23 cellular contexts compared by ENCODE assay signal in genomic region chr6:25249133-25249532, GRCh38.
"Had no signal": no experiment of that assay in that cellular context is flagged by ENCODE, and none has a peak within 500 bp of the region (broad histone marks: within the 10 kb centered on the region; RNA-seq: fewer than 3 reads in every experiment).

No MANE protein-coding gene starts in this region.

- H3K27me3 Mint-ChIP-seq: progenitor cell of endocrine pancreas had no signal

- H3K4me1 ChIP-seq: esophagus muscularis mucosa, left ventricle myocardium inferior, lower lobe of right lung, pancreas, upper lobe of right lung, vagina had no signal

- ATAC-seq: lower lobe of right lung; natural killer cell; pancreas; right cardiac atrium; stimulated activated memory B cell treated with anti-CD40 and anti-IgM and Interleukin-4, amounts not matched to agents 10 μg/mL and 1 μg/mL and 100 μg/mL, for 72 hours; upper lobe of right lung had no signal

- H3K27me3 ChIP-seq: esophagus muscularis mucosa, pancreas, tibial artery, upper lobe of right lung, vagina had no signal

- H3K27ac ChIP-seq: dorsolateral prefrontal cortex, epithelial cell of prostate, esophagus muscularis mucosa, left ventricle myocardium inferior, lower lobe of right lung, pancreas, tibial artery, upper lobe of right lung, vagina had no signal

- DNase-seq: cortex of kidney; dorsolateral prefrontal cortex; effector memory CD4-positive, alpha-beta T cell; immature natural killer cell; left ventricle myocardium inferior; lower lobe of right lung; natural killer cell; pancreas; right cardiac atrium; stimulated activated CD4-positive, alpha-beta T cell treated with anti-CD3 and anti-CD28 coated beads, Interleukin-4, amount 100 ng/mL, for 1 hour; tibial artery; upper lobe of right lung had no signal

- FAIRE-seq: keratinocyte had no signal

- H3K9me3 Mint-ChIP-seq: immature natural killer cell; memory B cell; mesothelial cell of epicardium; natural killer cell; stimulated activated memory B cell treated with anti-CD40 and anti-IgM and Interleukin-4, amounts not matched to agents 10 μg/mL and 1 μg/mL and 100 μg/mL, for 72 hours; stimulated activated naive CD8-positive, alpha-beta T cell treated with anti-CD3 and anti-CD28 coated beads, Interleukin-15, Interleukin-2, amounts not matched to agents 100 ng/mL and 50 ng/mL, for 24 hours had no signal

- H3K4me3 ChIP-seq: dorsolateral prefrontal cortex, esophagus muscularis mucosa, left ventricle myocardium inferior, lower lobe of right lung, pancreas, smooth muscle cell, tibial artery, upper lobe of right lung, vagina had no signal

- H3K36me3 ChIP-seq: esophagus muscularis mucosa, left ventricle myocardium inferior, lower lobe of right lung, pancreas, tibial artery, upper lobe of right lung, vagina had no signal

- H3K27ac Mint-ChIP-seq: immature natural killer cell; memory B cell; mesothelial cell of epicardium; natural killer cell; progenitor cell of endocrine pancreas; stimulated activated memory B cell treated with anti-CD40 and anti-IgM and Interleukin-4, amounts not matched to agents 10 μg/mL and 1 μg/mL and 100 μg/mL, for 72 hours; stimulated activated naive CD8-positive, alpha-beta T cell treated with anti-CD3 and anti-CD28 coated beads, Interleukin-15, Interleukin-2, amounts not matched to agents 100 ng/mL and 50 ng/mL, for 24 hours had no signal

- H3K4me2 ChIP-seq: smooth muscle cell had no signal

- H3K4me3 Mint-ChIP-seq: immature natural killer cell; memory B cell; mesothelial cell of epicardium; natural killer cell; neural crest cell; stimulated activated memory B cell treated with anti-CD40 and anti-IgM and Interleukin-4, amounts not matched to agents 10 μg/mL and 1 μg/mL and 100 μg/mL, for 72 hours; stimulated activated naive CD8-positive, alpha-beta T cell treated with anti-CD3 and anti-CD28 coated beads, Interleukin-15, Interleukin-2, amounts not matched to agents 100 ng/mL and 50 ng/mL, for 24 hours had no signal

- H3K36me3 Mint-ChIP-seq: immature natural killer cell; memory B cell; mesothelial cell of epicardium; natural killer cell; stimulated activated memory B cell treated with anti-CD40 and anti-IgM and Interleukin-4, amounts not matched to agents 10 μg/mL and 1 μg/mL and 100 μg/mL, for 72 hours had no signal

- H3K9me3 ChIP-seq: esophagus muscularis mucosa, left ventricle myocardium inferior, lower lobe of right lung, pancreas, tibial artery, upper lobe of right lung, vagina had no signal

- H3K4me1 Mint-ChIP-seq: immature natural killer cell; memory B cell; natural killer cell; neural crest cell; stimulated activated memory B cell treated with anti-CD40 and anti-IgM and Interleukin-4, amounts not matched to agents 10 μg/mL and 1 μg/mL and 100 μg/mL, for 72 hours had no signal
